Comparison of ENCODE assay signal across 8 cellular contexts in the genomic region with DNA sequence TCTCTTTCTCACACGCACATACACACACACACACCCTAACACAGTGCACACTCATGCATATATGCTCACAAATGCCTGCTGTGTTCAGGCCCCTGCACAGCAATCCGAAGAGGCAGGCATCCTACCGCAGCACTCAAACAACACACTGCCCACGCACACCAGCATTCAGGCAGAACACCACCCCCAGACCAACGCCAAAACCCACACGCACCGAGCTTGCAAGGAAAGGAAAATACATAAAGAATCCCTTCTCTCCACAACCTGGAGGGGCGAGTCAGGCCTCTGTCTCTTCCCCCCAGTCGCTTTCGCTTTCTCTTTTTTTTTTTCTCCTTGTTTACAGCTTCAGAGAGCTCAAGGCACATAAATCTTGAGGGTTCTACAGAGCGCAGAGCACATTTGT.
DNase-seq lines count a peak whose midpoint lies in the region; ATAC-seq and TF ChIP-seq lines count a peak whose summit lies in the region.
"Not testable (repeated sequence)": the region's sequence is repeated elsewhere in the genome, so short reads cannot be mapped to it uniquely, and the experiment has no call there.

No MANE protein-coding gene starts in this region.

- H3K14ac ChIP-seq in mesenchymal stem cell (ENCODE audit: low read length in 2 of 2), result not testable (repeated sequence)

- not testable (repeated sequence) for H2AFZ ChIP-seq in mesenchymal stem cell (ENCODE audit: low read depth, low read length)

- not testable (repeated sequence) for H2BK120ac ChIP-seq in mesenchymal stem cell (ENCODE audit: low read depth, low read length)

- TF ChIP-seq CTCF in GM12865 (IDR thresholded peaks at IDR 0.05; ENCODE audit: insufficient read depth, low read depth, low read length, missing control alignments); esophagus muscularis mucosa (IDR thresholded peaks at IDR 0.05); transverse colon (IDR thresholded peaks at IDR 0.05): not testable (repeated sequence)

- ATAC-seq in activated CD8-positive, alpha-beta memory T cell treated with anti-CD3 and anti-CD28 coated beads, Interleukin-2, amount 10 ng/mL, durations not matched to agents 7 days and 5 days, result not testable (repeated sequence)

- H4K8ac ChIP-seq in mesenchymal stem cell (ENCODE audit: low read length), result not testable (repeated sequence)

- not testable (repeated sequence) for H2BK5ac ChIP-seq in mesenchymal stem cell (ENCODE audit: low read depth, low read length, poor library complexity, severe bottlenecking)

- in situ Hi-C loops in transverse colon (cut with MboI; ENCODE audit: low pct_ligation_motif_present in 1 of 4, low pct_unique_long_range_greater_than_20kb in 1 of 4, low sequenced_read_pairs in 3 of 4), result not testable (repeated sequence)

- 57% methylated on average over 11 of the region's 11 CpGs for WGBS in esophagus muscularis mucosa
- WGBS in mesenchymal stem cell, result 53% methylated on average over 10 of the region's 11 CpGs
- 30 to 86% methylated on average over 2 to 11 of the region's 11 CpGs for WGBS in transverse colon (ENCODE audit: low coverage in 1 of 2), 2 donors

- H3K36me3 Mint-ChIP-seq in activated CD8-positive, alpha-beta memory T cell treated with anti-CD3 and anti-CD28 coated beads, Interleukin-2, amount 10 ng/mL, durations not matched to agents 7 days and 5 days, result not testable (repeated sequence)

- H2BK12ac ChIP-seq in mesenchymal stem cell (ENCODE audit: low read length in 2 of 2), result not testable (repeated sequence)

- peaks cover 24% of the 10 kb centered on the region for H3K4me1 Mint-ChIP-seq in activated CD8-positive, alpha-beta memory T cell treated with anti-CD3 and anti-CD28 coated beads, Interleukin-2, amount 10 ng/mL, durations not matched to agents 7 days and 5 days

- H3K9me3 ChIP-seq in SK-N-MC (ENCODE audit: low read depth, low read length); esophagus muscularis mucosa; mesenchymal stem cell (ENCODE audit: control insufficient read depth, low read length); transverse colon: not testable (repeated sequence)

- not testable (repeated sequence) for H3K27me3 Mint-ChIP-seq in activated CD8-positive, alpha-beta memory T cell treated with anti-CD3 and anti-CD28 coated beads, Interleukin-2, amount 10 ng/mL, durations not matched to agents 7 days and 5 days

- not testable (repeated sequence) for H3K9ac ChIP-seq in SK-N-MC (ENCODE audit: insufficient read length); mesenchymal stem cell (ENCODE audit: low read length)

- not testable (repeated sequence) for H3K9me3 Mint-ChIP-seq in activated CD8-positive, alpha-beta memory T cell treated with anti-CD3 and anti-CD28 coated beads, Interleukin-2, amount 10 ng/mL, durations not matched to agents 7 days and 5 days (ENCODE audit: low read depth)

- CTCF ChIA-PET in activated CD8-positive, alpha-beta memory T cell treated with anti-CD3 and anti-CD28 coated beads, Interleukin-2, amount 10 ng/mL, durations not matched to agents 7 days and 5 days (lab: Charles Lee), result not testable (repeated sequence)

- H2AK5ac ChIP-seq in mesenchymal stem cell (ENCODE audit: low read length, severe bottlenecking), result not testable (repeated sequence)

- DNase-seq in GM12865 (ENCODE audit: low read depth) (peak; percentile 29), SK-N-MC (ENCODE audit: low read depth, low spot score) (peak; percentile 8), amniotic epithelial cell (ENCODE audit: low read depth) (peak; percentile 50), mesenchymal stem cell (peak; percentile 12)
- DNase-seq in activated CD8-positive, alpha-beta memory T cell treated with anti-CD3 and anti-CD28 coated beads, Interleukin-2, amount 10 ng/mL, durations not matched to agents 7 days and 5 days, result peak; percentile 48
- not testable (repeated sequence) for DNase-seq in esophagus muscularis mucosa (ENCODE audit: extremely low spot score); transverse colon

- H2BK15ac ChIP-seq in mesenchymal stem cell (ENCODE audit: low read depth, poor library complexity, severe bottlenecking), result not testable (repeated sequence)

- peak overlapping the region; percentile 85 for H3K27ac Mint-ChIP-seq in activated CD8-positive, alpha-beta memory T cell treated with anti-CD3 and anti-CD28 coated beads, Interleukin-2, amount 10 ng/mL, durations not matched to agents 7 days and 5 days

- H3K18ac ChIP-seq in mesenchymal stem cell (ENCODE audit: low read depth in 1 of 2, low read length in 2 of 2), result not testable (repeated sequence)

- not testable (repeated sequence) for H3K23ac ChIP-seq in mesenchymal stem cell (ENCODE audit: low read length in 2 of 2)

- H3K27ac ChIP-seq in SK-N-MC; mesenchymal stem cell (ENCODE audit: low read length, poor library complexity, severe bottlenecking): not testable (repeated sequence)
- H3K27ac ChIP-seq in esophagus muscularis mucosa (replicated peaks in 1 of 4) (peak overlapping the region in 3 of 4 donors; percentile 55 to 86 (median 80)), skin epidermis (peak overlapping the region in 6 of 21 experiments; percentile 21 to 77 (median 67)), transverse colon (peak overlapping the region in 3 of 4 donors; percentile 62 to 92 (median 88))

- not testable (repeated sequence) for H4K91ac ChIP-seq in mesenchymal stem cell (ENCODE audit: low read length)

- peak overlapping the region; percentile 29 for H3K4me2 ChIP-seq in mesenchymal stem cell (ENCODE audit: low read length, poor library complexity, severe bottlenecking)

- not testable (repeated sequence) for H3K4ac ChIP-seq in mesenchymal stem cell (ENCODE audit: low read depth in 1 of 2, low read length in 2 of 2)

- TF ChIP-seq POLR2A in esophagus muscularis mucosa (IDR thresholded peaks at IDR 0.05; ENCODE audit: low read depth); transverse colon (IDR thresholded peaks at IDR 0.05): not testable (repeated sequence)

- intact Hi-C loops in esophagus muscularis mucosa (cut with DNase I); transverse colon (cut with DNase I; ENCODE audit: low total_unique reads): not testable (repeated sequence)

- H3K4me3 ChIP-seq in GM12865 (ENCODE audit: low read depth, low read length) (peak overlapping the region; percentile 45), esophagus muscularis mucosa (peak overlapping the region in 2 of 4 donors; percentile 47 to 50), mesenchymal stem cell (ENCODE audit: insufficient read depth in 1 of 2, low read depth in 1 of 2, low read length in 2 of 2) (peak overlapping the region in 1 of 2 experiments; percentile 58), skin epidermis (peak overlapping the region in 4 of 7 experiments; percentile 23 to 31 (median 30)), transverse colon (peak overlapping the region in 2 of 4 donors; percentile 42 to 55)
- not testable (repeated sequence) for H3K4me3 ChIP-seq in SK-N-MC

- not testable (repeated sequence) for H3K36me3 ChIP-seq in SK-N-MC (ENCODE audit: insufficient read depth, low read length); esophagus muscularis mucosa; mesenchymal stem cell (ENCODE audit: control insufficient read depth in 1 of 2, insufficient read depth in 2 of 2, low read depth in 1 of 2, low read length in 2 of 2); transverse colon

- peak overlapping the region; percentile 79 for H3K4me3 Mint-ChIP-seq in activated CD8-positive, alpha-beta memory T cell treated with anti-CD3 and anti-CD28 coated beads, Interleukin-2, amount 10 ng/mL, durations not matched to agents 7 days and 5 days

- H3K79me1 ChIP-seq in mesenchymal stem cell (replicated peaks; ENCODE audit: low read length, poor library complexity, severe bottlenecking), result not testable (repeated sequence)

- not testable (repeated sequence) for TF ChIP-seq EP300 in esophagus muscularis mucosa (IDR thresholded peaks at IDR 0.05); transverse colon (IDR thresholded peaks at IDR 0.05; ENCODE audit: low read depth)

- H3K27me3 ChIP-seq in esophagus muscularis mucosa; mesenchymal stem cell (ENCODE audit: control insufficient read depth in 1 of 2, insufficient read depth in 1 of 2, low read length in 2 of 2); transverse colon: not testable (repeated sequence)

- H3K4me1 ChIP-seq in esophagus muscularis mucosa (peaks cover 0 to 53% (median 28%) of the 10 kb centered on the region in 4 donors), transverse colon (peaks cover 0 to 38% (median 2%) of the 10 kb centered on the region in 4 donors)
- not testable (repeated sequence) for H3K4me1 ChIP-seq in mesenchymal stem cell (ENCODE audit: control insufficient read depth, insufficient read depth, low read depth, low read length)
